22 cellular contexts compared by ENCODE assay signal in the genomic region with DNA sequence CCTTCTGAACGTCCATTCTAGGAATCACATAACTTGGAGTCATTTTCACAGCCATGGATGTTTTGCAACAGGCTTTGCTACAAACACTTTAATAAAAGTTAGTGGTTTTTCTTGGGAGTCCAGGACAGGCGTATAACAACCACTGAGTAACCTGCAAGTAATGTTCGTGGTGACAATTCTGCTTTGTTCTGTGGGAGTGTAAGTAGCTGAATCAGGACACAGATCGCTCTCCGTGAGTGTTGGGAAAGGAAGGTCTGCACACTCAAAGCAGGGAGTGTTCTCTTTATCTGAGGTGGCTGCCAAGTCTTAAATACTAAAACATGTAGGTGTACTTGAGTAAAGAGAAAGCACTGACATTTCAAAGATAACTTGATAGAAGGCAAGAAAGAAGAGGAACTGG. TPM values are rescaled to one million over a fixed set of nuclear protein-coding genes. Genes with fewer than 3 reads are reported as not detected.
DNase-seq lines count a peak whose midpoint lies in the region; ATAC-seq and TF ChIP-seq lines count a peak whose summit lies in the region.
"Had no signal": no experiment of that assay in that cellular context is flagged by ENCODE, and none has a peak within 500 bp of the region (broad histone marks: within the 10 kb centered on the region; RNA-seq: fewer than 3 reads in every experiment).

No MANE protein-coding gene starts in this region.

- H3K36me3 ChIP-seq in PC-3 (ENCODE audit: low read depth, low read length) (no peaks in the 10 kb centered on the region), esophagus (ENCODE audit: control insufficient read depth in 2 of 2, insufficient read depth in 2 of 2, low read length in 1 of 2) (no peaks in the 10 kb centered on the region), left lung (no peaks in the 10 kb centered on the region)
- H3K36me3 ChIP-seq: ascending aorta had no signal

- POLR2A ChIA-PET in PC-3 (lab: Charles Lee; ENCODE audit: unreplicated experiment): no interaction called here

- no peaks in the 10 kb centered on the region for H4K20me1 ChIP-seq in PC-3 (ENCODE audit: low read length)

- H3K4me1 ChIP-seq in PC-3 (ENCODE audit: insufficient read depth, low read length) (peaks cover 52% of the 10 kb centered on the region), esophagus (ENCODE audit: control insufficient read depth in 2 of 2, insufficient read depth in 2 of 2, low read length in 1 of 2) (peaks cover 0 to 5% of the 10 kb centered on the region in 2 donors), left lung (no peaks in the 10 kb centered on the region)
- H3K4me1 ChIP-seq: ascending aorta had no signal

- peak overlapping the region; percentile 51 for H3K4me2 ChIP-seq in PC-3 (ENCODE audit: low read length)
- H3K4me2 ChIP-seq: GM23338, hepatocyte had no signal

- no peaks in the 10 kb centered on the region for H3K9me3 ChIP-seq in PC-3 (ENCODE audit: low read length)
- peaks cover 0 to 2% of the 10 kb centered on the region in 2 donors for H3K9me3 ChIP-seq in esophagus (ENCODE audit: control insufficient read depth in 2 of 2, insufficient read depth in 1 of 2, low read depth in 1 of 2, low read length in 1 of 2)
- H3K9me3 ChIP-seq in left lung: no peaks in the 10 kb centered on the region
- H3K9me3 ChIP-seq: ascending aorta had no signal

- WGBS in esophagus, 2 donors: 40 to 41% methylated on average over 5 of the region's 5 CpGs

- no peak overlapping the region for H3K4me3 ChIP-seq in PC-3 (ENCODE audit: low read length)
- no peak overlapping the region for H3K4me3 ChIP-seq in esophagus (ENCODE audit: low read depth in 1 of 2, low read length in 2 of 2)
- H3K4me3 ChIP-seq in left lung: no peak overlapping the region
- H3K4me3 ChIP-seq: ascending aorta, GM12878, GM23338, hepatocyte, K562 had no signal

- H3K79me2 ChIP-seq in PC-3 (ENCODE audit: low read length): peaks cover 6% of the 10 kb centered on the region; the same call in 1 of the 2 replicates
- H3K79me2 ChIP-seq: hepatocyte had no signal

- H3F3A ChIP-seq in PC-3 (ENCODE audit: low read length, unreplicated experiment): peaks cover 5% of the 10 kb centered on the region

- H3K27me3 ChIP-seq in PC-3 (ENCODE audit: low read length) (no peaks in the 10 kb centered on the region), esophagus (ENCODE audit: control insufficient read depth in 1 of 2, insufficient read depth in 2 of 2, low read length in 2 of 2) (no peaks in the 10 kb centered on the region), left lung (peaks cover 0 to 53% of the 10 kb centered on the region in 2 donors)
- H3K27me3 ChIP-seq: ascending aorta had no signal

- peak overlapping the region; percentile 19 for H2AFZ ChIP-seq in PC-3 (ENCODE audit: low read length)
- H2AFZ ChIP-seq: GM23338, hepatocyte had no signal

- CTCF ChIA-PET in PC-3 (lab: Charles Lee): no interaction called here

- peak; percentile 45 for ATAC-seq in PC-3
- ATAC-seq in left lung: peak; percentile 48
- ATAC-seq: activated CD8-positive, alpha-beta T cell treated with anti-CD3 and anti-CD28 coated beads, Interleukin-2, amount 10 ng/mL, durations not matched to agents 7 days and 5 days; effector memory CD8-positive, alpha-beta T cell; GM12878; GM23338; K562; right cardiac atrium; SK-N-SH treated with all-trans-retinoic acid at 6 μM for 48 hours had no signal

- intact Hi-C loops in PC-3 (cut with micrococcal nuclease) (no loop called here), left lung (cut with DNase I) (no loop called here)

- H3K27ac ChIP-seq in PC-3 (ENCODE audit: low read length) (peak overlapping the region; percentile 86), esophagus (ENCODE audit: low read depth in 2 of 2, low read length in 1 of 2) (peak overlapping the region; percentile 20 to 73), left lung (no peak overlapping the region)
- H3K27ac ChIP-seq: ascending aorta, hepatocyte had no signal

- no TSS peak for BruUV-seq in PC-3 (replicated peaks; lab: Mats Ljungman, UMichigan)

- DNase-seq in AG20443 (ENCODE audit: low spot score): peak; percentile 55
- DNase-seq in PC-3: peak; percentile 79
- no peak for DNase-seq in left lung
- no peak for DNase-seq in NCI-H1092 (lab: John Stamatoyannopoulos, UW)
- DNase-seq in occipital lobe (lab: John Stamatoyannopoulos, UW): no peak
- no peak for DNase-seq in nucleus accumbens (lab: John Stamatoyannopoulos, UW)
- DNase-seq in UCSD-AML1 (lab: John Stamatoyannopoulos, UW; ENCODE audit: unreplicated experiment): no peak
- DNase-seq: activated CD8-positive, alpha-beta T cell treated with anti-CD3 and anti-CD28 coated beads, Interleukin-2, amount 10 ng/mL, durations not matched to agents 7 days and 5 days; activated naive CD4-positive, alpha-beta T cell treated with anti-CD3 and anti-CD28 coated beads, Interleukin-2, amount 10 ng/mL, durations not matched to agents 7 days and 5 days; activated T-cell treated with anti-CD3 and anti-CD28 coated beads, Interleukin-2, amount 50 U/mL, for 24 hours; CD4-positive, CD25-positive, alpha-beta regulatory T cell; effector memory CD8-positive, alpha-beta T cell; NCI-H2029 treated with DMSO at 0.1 percent for 48 hours; right cardiac atrium had no signal

- peak overlapping the region; percentile 34; the same call in 1 of the 2 replicates for H3K9ac ChIP-seq in PC-3 (ENCODE audit: low read length)

- H3K9me2 ChIP-seq in PC-3 (replicated peaks; ENCODE audit: low read length): no peaks in the 10 kb centered on the region

- no peak for TF ChIP-seq CTCF in PC-3 (conservative IDR thresholded peaks at IDR 0.05; ENCODE audit: low read depth, low read length)
- TF ChIP-seq CTCF in left lung (IDR thresholded peaks at IDR 0.05): no peak

RNA-seq across cellular contexts. Expression of a gene that starts 7.9 kb away (rescaled TPM):
- total RNA-seq in PC-3 (2014; rRNA removed) (0.92 and 2.4 TPM in 2 replicates), left lung (under 1 TPM; 0.15 to 0.34 TPM), occipital lobe (0.16 TPM)
- polyA plus RNA-seq in esophagus: 1 to 10 TPM; 7.1 to 7.6 TPM
- total RNA-seq: activated CD8-positive, alpha-beta T cell treated with anti-CD3 and anti-CD28 coated beads, Interleukin-2, amount 10 ng/mL, durations not matched to agents 7 days and 5 days; ascending aorta; CD4-positive, CD25-positive, alpha-beta regulatory T cell; GM12878; K562; NCI-H460 had no signal
- polyA plus RNA-seq: CD4-positive, CD25-positive, alpha-beta regulatory T cell; K562 had no signal

Comparison
In these comparisons a context has a peak if more than half of its experiments do, and no peak if none do; other contexts are left out.
1. DNase-seq: peak in AG20443 (single experiment) and PC-3 (single experiment); none in left lung (0 of 2), NCI-H1092 (single experiment), occipital lobe (single experiment), nucleus accumbens (0 of 56) and UCSD-AML1 (single experiment).
2. H3K27ac ChIP-seq: peak in PC-3 (single experiment) and esophagus (2 of 2); none in left lung (0 of 2).